Comparison of ENCODE assay signal across 1 cellular context in the genomic region with DNA sequence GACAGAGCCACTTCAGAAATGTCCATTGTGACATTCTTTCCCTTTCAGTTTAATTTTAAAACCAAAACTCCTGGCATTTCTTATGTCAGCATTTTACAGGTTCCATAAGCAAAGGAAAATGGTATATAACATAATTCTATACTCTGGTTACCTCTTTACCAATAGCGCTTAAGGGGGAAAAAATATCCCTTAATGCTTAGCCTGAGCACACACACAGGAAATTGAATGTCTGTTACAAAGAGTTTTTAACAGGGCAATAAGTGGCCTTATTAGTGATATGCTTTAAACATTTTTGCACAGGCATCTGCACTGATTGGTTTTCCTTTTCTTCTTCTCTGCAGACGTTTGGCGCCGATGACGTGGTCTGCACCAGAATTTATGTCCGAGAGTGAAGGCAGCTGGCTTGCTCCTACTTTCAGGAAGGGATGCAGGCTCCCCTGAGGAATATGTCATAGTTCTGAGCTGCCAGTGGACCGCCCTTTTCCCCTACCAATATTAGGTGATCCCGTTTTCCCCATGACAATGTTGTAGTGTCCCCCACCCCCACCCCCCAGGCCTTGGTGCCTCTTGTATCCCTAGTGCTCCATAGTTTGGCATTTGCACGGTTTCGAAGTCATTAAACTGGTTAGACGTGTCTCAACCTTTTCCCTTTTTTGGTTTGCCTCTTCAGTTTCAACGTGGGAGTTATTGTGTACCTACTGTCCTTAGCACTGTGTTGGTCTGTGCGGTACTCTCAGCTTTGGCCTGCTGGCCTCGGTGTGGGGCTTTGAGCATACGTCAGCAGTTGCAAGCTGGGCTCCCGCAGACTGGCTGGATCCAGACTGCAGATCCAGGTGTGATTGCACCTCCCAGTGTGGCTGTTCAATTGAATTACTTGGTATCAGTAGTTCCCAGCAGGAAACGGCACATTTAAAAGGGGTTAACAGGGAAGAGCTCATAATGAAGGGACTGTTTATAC.
TF ChIP-seq lines count a peak whose summit lies in the region.

No MANE protein-coding gene starts in this region.

TF ChIP-seq in neural cell, 6 proteins besides CTCF, POLR2A, EP300 and RAD21 (continued from another document):
- no peak for TF ChIP-seq MXI1 (conservative IDR thresholded peaks at IDR 0.05; ENCODE audit: poor library complexity, severe bottlenecking)
